Comparison of ENCODE assay signal across 9 cellular contexts in the genomic region with DNA sequence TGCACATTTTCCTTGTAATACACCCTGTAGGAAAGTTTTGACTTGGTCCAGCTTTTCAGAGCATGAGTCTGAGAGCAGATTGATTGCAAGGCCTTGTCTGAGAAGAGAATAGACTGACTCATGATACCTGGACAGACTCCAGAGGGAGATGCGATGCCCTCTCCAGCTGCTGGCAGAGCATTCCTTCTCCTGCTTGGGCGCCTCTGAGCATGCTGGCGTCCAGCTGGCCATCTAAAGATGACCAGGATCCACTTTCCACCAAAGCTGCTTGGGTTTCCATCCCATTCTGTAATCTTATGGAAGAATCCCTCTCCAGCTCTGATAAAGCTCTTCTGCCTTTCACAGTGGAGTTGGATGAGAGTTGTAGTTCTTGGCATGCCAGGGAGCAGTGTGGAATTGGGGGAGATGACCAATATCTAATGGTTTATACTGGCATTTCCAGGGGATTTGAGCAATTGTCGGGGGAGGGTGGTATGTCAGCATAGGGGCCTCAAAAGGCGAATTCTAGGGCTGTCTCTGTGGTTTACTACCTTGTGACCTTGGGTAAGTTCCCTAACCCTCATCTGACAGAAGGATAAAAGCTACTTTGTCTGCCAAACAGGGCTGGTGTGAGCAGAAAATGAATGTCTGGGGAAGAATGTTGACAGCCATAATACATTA. TPM values are rescaled to one million over a fixed set of nuclear protein-coding genes. Genes with fewer than 3 reads are reported as not detected.
DNase-seq lines count a peak whose midpoint lies in the region; ATAC-seq, FAIRE-seq and TF ChIP-seq lines count a peak whose summit lies in the region.
"Had no signal": no experiment of that assay in that cellular context is flagged by ENCODE, and none has a peak within 500 bp of the region (broad histone marks: within the 10 kb centered on the region; RNA-seq: fewer than 3 reads in every experiment).

No MANE protein-coding gene starts in this region.

- no peak for FAIRE-seq in pancreas (lab: Jason Lieb, UNC)

- H3K9me3 ChIP-seq in RWPE2 (ENCODE audit: severe bottlenecking) (no peaks in the 10 kb centered on the region), pancreas (no peaks in the 10 kb centered on the region)

- H3K4me3 ChIP-seq in GM12864 (ENCODE audit: low read depth, low read length) (peak overlapping the region; percentile 40), RWPE2 (ENCODE audit: severe bottlenecking) (no peak overlapping the region), pancreas (no peak overlapping the region)
- H3K4me3 ChIP-seq: SK-N-MC had no signal

- intact Hi-C loops in pancreas (cut with DNase I) = no loop called here

- no peak for TF ChIP-seq CTCF in GM12864 (IDR thresholded peaks at IDR 0.05; ENCODE audit: low read depth, low read length, missing control alignments)
- no peak for TF ChIP-seq CTCF in RWPE2 (IDR thresholded peaks at IDR 0.05; ENCODE audit: poor library complexity, severe bottlenecking)
- no peak for TF ChIP-seq CTCF in pancreas (IDR thresholded peaks at IDR 0.05)

- no peaks in the 10 kb centered on the region for H3K27me3 ChIP-seq in RWPE2 (ENCODE audit: insufficient read depth, poor library complexity, severe bottlenecking)
- H3K27me3 ChIP-seq in pancreas = no peaks in the 10 kb centered on the region

- H3K27ac ChIP-seq in RWPE2 (ENCODE audit: poor library complexity, severe bottlenecking) (peak overlapping the region; percentile 9), pancreas (peak overlapping the region in 2 of 4 donors; percentile 5 to 15)
- H3K27ac ChIP-seq: SK-N-MC had no signal

- DNase-seq in GM12864 (ENCODE audit: low read depth) = no peak
- no peak for DNase-seq in RWPE2 (ENCODE audit: low spot score)
- DNase-seq in pancreas = no peak
- no peak for DNase-seq in middle frontal gyrus (ENCODE audit: extremely low spot score, low spot score)
- no peak for DNase-seq in NCI-H1436 treated with DMSO at 0.1 percent for 48 hours (lab: John Stamatoyannopoulos, UW)
- no peak for DNase-seq in stimulated activated naive CD4-positive, alpha-beta T cell treated with Interleukin-2 at 50 U/mL for 16 hours (lab: John Stamatoyannopoulos, UW)

- WGBS in pancreas, 2 donors = 50 to 60% methylated on average over 5 of the region's 5 CpGs

- peak; percentile 94 for ATAC-seq in RWPE2 (ENCODE audit: low read depth)
- peak; percentile 60 for ATAC-seq in esophagus mucosa
- peak; percentile 36 to 55 (median 52) for ATAC-seq in pancreas
- ATAC-seq in GM19324 (IDR thresholded peaks at IDR 0.05; ENCODE audit: low FRiP score, unreplicated experiment) = no peak

- peaks cover 25% of the 10 kb centered on the region for H3K4me1 ChIP-seq in RWPE2 (ENCODE audit: insufficient read depth, poor library complexity, severe bottlenecking)
- peaks cover 0 to 27% (median 13%) of the 10 kb centered on the region in 3 donors for H3K4me1 ChIP-seq in pancreas

- H3K36me3 ChIP-seq in RWPE2 (ENCODE audit: low read depth) (no peaks in the 10 kb centered on the region; the same call in 1 of the 2 replicates), pancreas (no peaks in the 10 kb centered on the region)

RNA-seq across cellular contexts. Expression of a gene that starts 19.5 kb away (rescaled TPM):
- 89.9 TPM for total RNA-seq in esophagus mucosa
- total RNA-seq in pancreas = 10 to 100 TPM; 24.9 to 53.5 (median 37.0) TPM
- polyA plus RNA-seq in pancreas = 10 to 100 TPM; 25.7 to 37.1 TPM

RNA-seq across cellular contexts. Expression of a gene that starts 34.3 kb away (rescaled TPM):
- total RNA-seq in esophagus mucosa (11.9 TPM), pancreas (10 to 100 TPM in 2 of 6 donors, 1 to 10 TPM in 4; 7.4 to 11.9 (median 8.8) TPM)
- polyA plus RNA-seq in pancreas = 10 to 100 TPM; 10.4 to 11.1 TPM

RNA-seq across cellular contexts. Expression of a gene that starts 50.6 kb away (rescaled TPM):
- total RNA-seq in esophagus mucosa = not detected
- total RNA-seq in pancreas = under 1 TPM in 1 of 6 donors, not detected in 5; 0.90 TPM
- polyA plus RNA-seq in pancreas = under 1 TPM; 0.53 to 0.77 TPM

RNA-seq across cellular contexts. Expression of a gene that starts 53.9 kb away (rescaled TPM):
- total RNA-seq in esophagus mucosa (38.1 TPM), pancreas (10 to 100 TPM; 11.9 to 37.8 (median 14.1) TPM)
- 10 to 100 TPM; 18.5 to 20.0 TPM for polyA plus RNA-seq in pancreas
